ENCODE assay signal across 15 cellular contexts in the genomic region with DNA sequence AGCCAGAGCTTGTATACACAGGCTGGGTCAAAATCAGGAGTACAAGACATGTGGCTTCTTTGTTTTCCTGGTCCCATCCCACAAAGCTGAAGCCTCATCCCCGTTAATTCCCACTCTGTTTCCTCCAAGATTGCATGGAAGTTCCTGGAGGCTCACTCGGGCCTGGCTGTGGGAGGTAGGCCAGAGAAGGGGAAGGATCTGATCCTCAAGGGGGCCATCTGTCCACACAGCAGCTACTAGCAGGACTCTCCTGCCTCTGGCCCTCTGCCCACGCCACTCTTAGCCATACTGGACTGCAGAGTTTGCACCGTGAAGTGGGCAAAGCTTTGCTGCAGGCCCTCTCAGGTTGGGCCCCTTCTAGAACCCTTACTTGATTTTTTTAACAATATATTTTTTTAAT.
DNase-seq lines count a peak whose midpoint lies in the region; ATAC-seq and FAIRE-seq lines count a peak whose summit lies in the region.
"Had no signal": no experiment of that assay in that cellular context is flagged by ENCODE, and none has a peak within 500 bp of the region (broad histone marks: within the 10 kb centered on the region; RNA-seq: fewer than 3 reads in every experiment).

No MANE protein-coding gene starts in this region.

- H3K4me1 Mint-ChIP-seq in effector memory CD8-positive, alpha-beta T cell (ENCODE audit: low read depth in 2 of 2) = no peaks in the 10 kb centered on the region
- H3K4me1 Mint-ChIP-seq: activated CD4-positive, alpha-beta T cell treated with anti-CD3 and anti-CD28 coated beads for 36 hours; activated T-helper 17 cell treated with anti-CD3 and anti-CD28 coated beads, Interleukin-2, amount 50 U/mL, for 72 hours; immature natural killer cell; stimulated activated naive B cell treated with anti-CD40 and anti-IgM and Interleukin-4, amounts not matched to agents 10 μg/mL and 1 μg/mL and 100 μg/mL, for 72 hours had no signal

- peaks cover under 1 to 4% of the 10 kb centered on the region in 2 donors for H3K9me3 Mint-ChIP-seq in effector memory CD8-positive, alpha-beta T cell
- H3K9me3 Mint-ChIP-seq: activated T-helper 17 cell treated with anti-CD3 and anti-CD28 coated beads, Interleukin-2, amount 50 U/mL, for 72 hours; CD8-positive, alpha-beta T cell; stimulated activated naive B cell treated with anti-CD40 and anti-IgM and Interleukin-4, amounts not matched to agents 10 μg/mL and 1 μg/mL and 100 μg/mL, for 72 hours had no signal

- no peak for ATAC-seq in HG03378 (IDR thresholded peaks at IDR 0.05; ENCODE audit: unreplicated experiment)
- ATAC-seq in effector memory CD8-positive, alpha-beta T cell (replicated peaks) = no peak
- ATAC-seq: activated CD4-positive, alpha-beta T cell treated with anti-CD3 and anti-CD28 coated beads for 36 hours; activated T-helper 17 cell treated with anti-CD3 and anti-CD28 coated beads, Interleukin-2, amount 50 U/mL, for 72 hours; CD8-positive, alpha-beta T cell; stimulated activated naive B cell treated with anti-CD40 and anti-IgM and Interleukin-4, amounts not matched to agents 10 μg/mL and 1 μg/mL and 100 μg/mL, for 72 hours had no signal

- WGBS in small intestine, 3 donors = 49 to 66% (median 62%) methylated on average over 4 of the region's 4 CpGs

- no peak overlapping the region for H3K4me3 ChIP-seq in small intestine (ENCODE audit: low read depth in 1 of 2, low read length in 2 of 2)

- FAIRE-seq in small intestine (lab: Jason Lieb, UNC) = no peak

- DNase-seq in M059J (ENCODE audit: low read depth) (peak; percentile 18), caudate nucleus (lab: John Stamatoyannopoulos, UW) (peak in 27 of 61 donors; percentile 5 to 37 (median 17)), medulla oblongata (ENCODE audit: extremely low spot score) (peak; percentile 61), substantia nigra (lab: John Stamatoyannopoulos, UW) (peak in 31 of 49 donors; percentile 7 to 58 (median 30)), small intestine (no peak)
- no peak for DNase-seq in activated CD4-positive, CD25-positive, alpha-beta regulatory T cell (lab: John Stamatoyannopoulos, UW)
- DNase-seq in effector memory CD8-positive, alpha-beta T cell = no peak
- DNase-seq: activated CD4-positive, alpha-beta T cell treated with anti-CD3 and anti-CD28 coated beads for 36 hours; CD8-positive, alpha-beta T cell; immature natural killer cell; NCI-H1048; NCI-H748 treated with DMSO at 0.1 percent for 48 hours; stimulated activated naive B cell treated with anti-CD40 and anti-IgM and Interleukin-4, amounts not matched to agents 10 μg/mL and 1 μg/mL and 100 μg/mL, for 72 hours had no signal

- no peak overlapping the region for H3K27ac Mint-ChIP-seq in effector memory CD8-positive, alpha-beta T cell
- H3K27ac Mint-ChIP-seq: activated CD4-positive, alpha-beta T cell treated with anti-CD3 and anti-CD28 coated beads for 36 hours; activated T-helper 17 cell treated with anti-CD3 and anti-CD28 coated beads, Interleukin-2, amount 50 U/mL, for 72 hours; CD8-positive, alpha-beta T cell; immature natural killer cell; stimulated activated naive B cell treated with anti-CD40 and anti-IgM and Interleukin-4, amounts not matched to agents 10 μg/mL and 1 μg/mL and 100 μg/mL, for 72 hours had no signal

- peak overlapping the region; percentile 86 for H3K27ac ChIP-seq in caudate nucleus (ENCODE audit: low read depth, low read length)
- peak overlapping the region; percentile 83 for H3K27ac ChIP-seq in substantia nigra (ENCODE audit: low read depth, low read length, poor library complexity, severe bottlenecking)
- no peak overlapping the region for H3K27ac ChIP-seq in small intestine (ENCODE audit: low read depth in 1 of 2, low read length in 1 of 2)

- H3K4me3 Mint-ChIP-seq in effector memory CD8-positive, alpha-beta T cell = no peak overlapping the region
- H3K4me3 Mint-ChIP-seq: activated CD4-positive, alpha-beta T cell treated with anti-CD3 and anti-CD28 coated beads for 36 hours; activated T-helper 17 cell treated with anti-CD3 and anti-CD28 coated beads, Interleukin-2, amount 50 U/mL, for 72 hours; CD8-positive, alpha-beta T cell; immature natural killer cell; stimulated activated naive B cell treated with anti-CD40 and anti-IgM and Interleukin-4, amounts not matched to agents 10 μg/mL and 1 μg/mL and 100 μg/mL, for 72 hours had no signal

- H3K27me3 Mint-ChIP-seq in effector memory CD8-positive, alpha-beta T cell = peaks cover 0 to 9% of the 10 kb centered on the region in 2 donors
- H3K27me3 Mint-ChIP-seq: activated T-helper 17 cell treated with anti-CD3 and anti-CD28 coated beads, Interleukin-2, amount 50 U/mL, for 72 hours; stimulated activated naive B cell treated with anti-CD40 and anti-IgM and Interleukin-4, amounts not matched to agents 10 μg/mL and 1 μg/mL and 100 μg/mL, for 72 hours had no signal

- no peaks in the 10 kb centered on the region for H3K36me3 ChIP-seq in small intestine (ENCODE audit: control insufficient read depth in 2 of 2, insufficient read depth in 2 of 2, low read length in 2 of 2)

- H3K4me1 ChIP-seq in small intestine (ENCODE audit: control insufficient read depth in 2 of 2, insufficient read depth in 1 of 2, low read depth in 1 of 2, low read length in 1 of 2) = no peaks in the 10 kb centered on the region

- H3K36me3 Mint-ChIP-seq in effector memory CD8-positive, alpha-beta T cell (ENCODE audit: insufficient read depth) = no peaks in the 10 kb centered on the region
- H3K36me3 Mint-ChIP-seq: CD8-positive, alpha-beta T cell; immature natural killer cell; stimulated activated naive B cell treated with anti-CD40 and anti-IgM and Interleukin-4, amounts not matched to agents 10 μg/mL and 1 μg/mL and 100 μg/mL, for 72 hours had no signal

- H3K9me3 ChIP-seq in small intestine (ENCODE audit: control insufficient read depth, low read depth) = no peaks in the 10 kb centered on the region

- no peaks in the 10 kb centered on the region for H3K27me3 ChIP-seq in small intestine (ENCODE audit: control insufficient read depth in 2 of 2, insufficient read depth in 2 of 2, low read length in 2 of 2)

Comparison
In these comparisons a context has a peak if more than half of its experiments do, and no peak if none do; other contexts are left out.
1. DNase-seq: peak in M059J (single experiment), medulla oblongata (single experiment) and substantia nigra (31 of 49); none in activated CD4-positive, CD25-positive, alpha-beta regulatory T cell (0 of 4), small intestine (single experiment) and effector memory CD8-positive, alpha-beta T cell (0 of 3).
2. H3K27ac ChIP-seq: peak in caudate nucleus (single experiment) and substantia nigra (single experiment); none in small intestine (0 of 2).